9 cellular contexts compared by ENCODE assay signal in genomic region chr20:1376453-1377270, GRCh38. TPM values are rescaled to one million over a fixed set of nuclear protein-coding genes. Genes with fewer than 3 reads are reported as not detected.
DNase-seq lines count a peak whose midpoint lies in the region; ATAC-seq and TF ChIP-seq lines count a peak whose summit lies in the region.
"Had no signal": no experiment of that assay in that cellular context is flagged by ENCODE, and none has a peak within 500 bp of the region (broad histone marks: within the 10 kb centered on the region; RNA-seq: fewer than 3 reads in every experiment).

No MANE protein-coding gene starts in this region.

- intact Hi-C loops in posterior vena cava (cut with DNase I), result no loop called here

- peaks cover 52% of the 10 kb centered on the region for H3K4me1 ChIP-seq in RWPE2 (ENCODE audit: insufficient read depth, poor library complexity, severe bottlenecking)

- H3K27ac ChIP-seq in RWPE2 (ENCODE audit: poor library complexity, severe bottlenecking), result peak overlapping the region; percentile 79
- H3K27ac ChIP-seq in skin epidermis, result peak overlapping the region in 18 of 21 experiments; percentile 30 to 72 (median 52)

- H3K9me3 ChIP-seq in RWPE2 (ENCODE audit: severe bottlenecking), result no peaks in the 10 kb centered on the region

- TF ChIP-seq CTCF in RWPE2 (IDR thresholded peaks at IDR 0.05; ENCODE audit: poor library complexity, severe bottlenecking), result no peak

- DNase-seq in RWPE2 (ENCODE audit: low spot score) (no peak), germinal center (ENCODE audit: low spot score) (peak; percentile 27), posterior vena cava (ENCODE audit: low spot score) (no peak), NCI-H2227 treated with DMSO at 0.1 percent for 48 hours (lab: John Stamatoyannopoulos, UW) (no peak)
- DNase-seq: activated CD4-positive, alpha-beta T cell treated with anti-CD3 and anti-CD28 coated beads for 1 hour; stimulated activated CD4-positive, alpha-beta T cell treated with anti-CD3 and anti-CD28 coated beads, Interleukin-4, amount 100 ng/mL, for 1 hour had no signal

- H3K4me3 ChIP-seq in RWPE2 (ENCODE audit: severe bottlenecking) (no peak overlapping the region), skin epidermis (no peak overlapping the region)

- H3K36me3 ChIP-seq in RWPE2 (ENCODE audit: low read depth), result peaks cover 59% of the 10 kb centered on the region

- no peaks in the 10 kb centered on the region for H3K27me3 ChIP-seq in RWPE2 (ENCODE audit: insufficient read depth, poor library complexity, severe bottlenecking)

- peak; percentile 53 for ATAC-seq in GM21529 (IDR thresholded peaks at IDR 0.05; ENCODE audit: unreplicated experiment)
- no peak for ATAC-seq in RWPE2 (ENCODE audit: low read depth)
- no peak for ATAC-seq in HG02840 (IDR thresholded peaks at IDR 0.05; ENCODE audit: low FRiP score, unreplicated experiment)

RNA-seq across cellular contexts. Expression of gene FKBP1A, which starts 16.2 kb away (rescaled TPM):
- 100 to 1,000 TPM; 239 to 274 TPM for total RNA-seq in posterior vena cava

RNA-seq across cellular contexts. Expression of gene SDCBP2, which starts 47.7 kb away (rescaled TPM):
- 1 to 10 TPM; 3.1 to 5.4 TPM for total RNA-seq in posterior vena cava
